36 cellular contexts compared by ENCODE assay signal in the genomic region with DNA sequence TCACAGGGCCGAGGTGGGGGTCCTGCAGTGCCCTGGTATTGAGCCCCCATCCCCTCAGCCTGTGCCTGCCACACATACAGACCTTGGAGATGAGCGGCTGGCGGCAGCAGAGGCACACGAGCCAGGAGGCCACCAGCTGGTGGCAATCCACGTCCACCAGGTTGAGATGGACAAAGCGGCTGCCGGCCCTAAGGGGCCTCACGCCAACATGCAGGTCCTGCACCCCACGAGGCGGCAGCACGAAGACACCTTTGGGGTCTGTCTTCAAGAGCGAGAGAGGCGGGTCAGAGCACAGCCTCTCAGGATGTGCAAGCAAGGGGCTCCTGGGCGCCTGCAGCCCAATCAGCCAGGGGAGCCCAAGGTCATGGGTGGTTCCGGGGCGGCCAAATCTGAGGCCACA.
"Had no signal": no experiment of that assay in that cellular context is flagged by ENCODE, and none has a peak within 500 bp of the region (broad histone marks: within the 10 kb centered on the region; RNA-seq: fewer than 3 reads in every experiment).

No MANE protein-coding gene starts in this region.

- H3K9me3 Mint-ChIP-seq: activated naive CD4-positive, alpha-beta T cell treated with anti-CD3 and anti-CD28 coated beads, Interleukin-2, amount 50 U/mL, for 24 hours; activated naive CD8-positive, alpha-beta T cell treated with anti-CD3 and anti-CD28 coated beads for 36 hours; activated T-cell treated with anti-CD3 and anti-CD28 coated beads, Interleukin-2, amount 50 U/mL, for 4 hours; central memory CD8-positive, alpha-beta T cell had no signal

- H3K4me1 ChIP-seq: adrenal gland, ascending aorta, body of pancreas, breast epithelium had no signal

- H3K27me3 ChIP-seq: adrenal gland, ascending aorta, body of pancreas, brain microvascular endothelial cell, breast epithelium, cardiac muscle cell had no signal

- H3K9me3 ChIP-seq: adrenal gland, ascending aorta, body of pancreas, breast epithelium had no signal

- H3K27ac Mint-ChIP-seq: activated naive CD4-positive, alpha-beta T cell treated with anti-CD3 and anti-CD28 coated beads for 36 hours; activated naive CD4-positive, alpha-beta T cell treated with anti-CD3 and anti-CD28 coated beads, Interleukin-2, amount 10 ng/mL, durations not matched to agents 7 days and 5 days; activated naive CD4-positive, alpha-beta T cell treated with anti-CD3 and anti-CD28 coated beads, Interleukin-2, amount 50 U/mL, for 24 hours; activated naive CD4-positive, alpha-beta T cell treated with anti-CD3 and anti-CD28 coated beads, Interleukin-2, amount 50 U/mL, for 72 hours; activated naive CD8-positive, alpha-beta T cell; activated naive CD8-positive, alpha-beta T cell treated with anti-CD3 and anti-CD28 coated beads for 36 hours; activated naive CD8-positive, alpha-beta T cell treated with anti-CD3 and anti-CD28 coated beads, Interleukin-2, amount 10 ng/mL, durations not matched to agents 7 days and 5 days; activated naive CD8-positive, alpha-beta T cell treated with anti-CD3 and anti-CD28 coated beads, Interleukin-2, amount 50 U/mL, for 24 hours; activated T-cell treated with anti-CD3 and anti-CD28 coated beads, Interleukin-2, amount 50 U/mL, for 24 hours; activated T-cell treated with anti-CD3 and anti-CD28 coated beads, Interleukin-2, amount 50 U/mL, for 72 hours; activated T-helper 1 cell treated with anti-CD3 and anti-CD28 coated beads, Interleukin-12 subunit alpha, Interleukin-12 subunit beta, Interleukin-2, Interleukin-4 antibody, amounts not matched to agents 30 ng/mL and 10 ng/mL and 1 ng/mL, durations not matched to agents 14 hours and 24 hours and 36 hours; activated T-helper 17 cell treated with anti-CD3 and anti-CD28 coated beads, Interleukin-2, amount 50 U/mL, for 72 hours; activated T-helper 2 cell treated with anti-CD3 and anti-CD28 coated beads, Interferon-gamma antibody, Interleukin-2, Interleukin-4, amounts not matched to agents 10 μg/mL and 5 μg/mL and 100 μg/mL, durations not matched to agents 14 hours and 24 hours and 36 hours; brain had no signal

- DNase-seq: activated effector memory CD4-positive, alpha-beta T cell treated with anti-CD3 and anti-CD28 coated beads, Interleukin-2, amount 50 U/mL, for 16 hours; activated gamma-delta T cell; activated gamma-delta T cell treated with Interleukin-2 at 50 U/mL for 16 hours; activated naive CD4-positive, alpha-beta T cell; activated naive CD4-positive, alpha-beta T cell treated with anti-CD3 and anti-CD28 coated beads for 36 hours; activated naive CD4-positive, alpha-beta T cell treated with anti-CD3 and anti-CD28 coated beads, Interleukin-2, amount 10 ng/mL, durations not matched to agents 7 days and 5 days; activated naive CD4-positive, alpha-beta T cell treated with anti-CD3 and anti-CD28 coated beads, Interleukin-2, amount 50 U/mL, for 16 hours; activated naive CD4-positive, alpha-beta T cell treated with Interleukin-2 at 50 U/mL for 16 hours; activated naive CD8-positive, alpha-beta T cell treated with anti-CD3 and anti-CD28 coated beads for 36 hours; activated naive CD8-positive, alpha-beta T cell treated with anti-CD3 and anti-CD28 coated beads, Interleukin-2, amount 10 ng/mL, durations not matched to agents 7 days and 5 days; activated naive CD8-positive, alpha-beta T cell treated with anti-CD3 and anti-CD28 coated beads, Interleukin-2, amount 50 U/mL, for 24 hours; activated T-cell treated with anti-CD3 and anti-CD28 coated beads, Interleukin-2, amount 50 U/mL, for 1 hour; activated T-cell treated with anti-CD3 and anti-CD28 coated beads, Interleukin-2, amount 50 U/mL, for 24 hours; activated T-cell treated with anti-CD3 and anti-CD28 coated beads, Interleukin-2, amount 50 U/mL, for 4 hours; activated T-cell treated with anti-CD3 and anti-CD28 coated beads, Interleukin-2, amount 50 U/mL, for 48 hours; activated T-cell treated with anti-CD3 and anti-CD28 coated beads, Interleukin-2, amount 50 U/mL, for 72 hours; adrenal gland; amniotic stem cell; amygdala; anterior cingulate cortex; aorta; body of pancreas; brain microvascular endothelial cell; central memory CD4-positive, alpha-beta T cell; cerebellar nuclear complex had no signal

- H3K4me1 Mint-ChIP-seq: activated naive CD4-positive, alpha-beta T cell treated with anti-CD3 and anti-CD28 coated beads, Interleukin-2, amount 10 ng/mL, durations not matched to agents 7 days and 5 days; activated naive CD4-positive, alpha-beta T cell treated with anti-CD3 and anti-CD28 coated beads, Interleukin-2, amount 50 U/mL, for 24 hours; activated naive CD8-positive, alpha-beta T cell treated with anti-CD3 and anti-CD28 coated beads for 36 hours; activated naive CD8-positive, alpha-beta T cell treated with anti-CD3 and anti-CD28 coated beads, Interleukin-2, amount 10 ng/mL, durations not matched to agents 7 days and 5 days; activated naive CD8-positive, alpha-beta T cell treated with anti-CD3 and anti-CD28 coated beads, Interleukin-2, amount 50 U/mL, for 24 hours; central memory CD8-positive, alpha-beta T cell had no signal

- H3K4me3 Mint-ChIP-seq: activated naive CD4-positive, alpha-beta T cell treated with anti-CD3 and anti-CD28 coated beads for 36 hours; activated naive CD4-positive, alpha-beta T cell treated with anti-CD3 and anti-CD28 coated beads, Interleukin-2, amount 10 ng/mL, durations not matched to agents 7 days and 5 days; activated naive CD4-positive, alpha-beta T cell treated with anti-CD3 and anti-CD28 coated beads, Interleukin-2, amount 50 U/mL, for 24 hours; activated naive CD8-positive, alpha-beta T cell; activated naive CD8-positive, alpha-beta T cell treated with anti-CD3 and anti-CD28 coated beads for 36 hours; activated naive CD8-positive, alpha-beta T cell treated with anti-CD3 and anti-CD28 coated beads, Interleukin-2, amount 10 ng/mL, durations not matched to agents 7 days and 5 days; activated naive CD8-positive, alpha-beta T cell treated with anti-CD3 and anti-CD28 coated beads, Interleukin-2, amount 50 U/mL, for 24 hours; activated T-cell treated with anti-CD3 and anti-CD28 coated beads, Interleukin-2, amount 50 U/mL, for 24 hours; activated T-cell treated with anti-CD3 and anti-CD28 coated beads, Interleukin-2, amount 50 U/mL, for 4 hours; activated T-cell treated with anti-CD3 and anti-CD28 coated beads, Interleukin-2, amount 50 U/mL, for 72 hours; activated T-helper 1 cell treated with anti-CD3 and anti-CD28 coated beads, Interleukin-12 subunit alpha, Interleukin-12 subunit beta, Interleukin-2, Interleukin-4 antibody, amounts not matched to agents 30 ng/mL and 10 ng/mL and 1 ng/mL, durations not matched to agents 14 hours and 24 hours and 36 hours; activated T-helper 17 cell treated with anti-CD3 and anti-CD28 coated beads, Interleukin-2, amount 50 U/mL, for 72 hours; brain; central memory CD8-positive, alpha-beta T cell had no signal

- H3K27ac ChIP-seq: adrenal gland, ascending aorta, body of pancreas, brain microvascular endothelial cell, breast epithelium, cardiac muscle cell had no signal

- H3K27me3 Mint-ChIP-seq: activated naive CD4-positive, alpha-beta T cell treated with anti-CD3 and anti-CD28 coated beads, Interleukin-2, amount 10 ng/mL, durations not matched to agents 7 days and 5 days; activated naive CD4-positive, alpha-beta T cell treated with anti-CD3 and anti-CD28 coated beads, Interleukin-2, amount 50 U/mL, for 24 hours; activated naive CD8-positive, alpha-beta T cell; activated naive CD8-positive, alpha-beta T cell treated with anti-CD3 and anti-CD28 coated beads for 36 hours; activated naive CD8-positive, alpha-beta T cell treated with anti-CD3 and anti-CD28 coated beads, Interleukin-2, amount 10 ng/mL, durations not matched to agents 7 days and 5 days; activated naive CD8-positive, alpha-beta T cell treated with anti-CD3 and anti-CD28 coated beads, Interleukin-2, amount 50 U/mL, for 24 hours; activated T-cell treated with anti-CD3 and anti-CD28 coated beads, Interleukin-2, amount 50 U/mL, for 24 hours; activated T-helper 17 cell treated with anti-CD3 and anti-CD28 coated beads, Interleukin-2, amount 50 U/mL, for 72 hours; central memory CD8-positive, alpha-beta T cell had no signal

- ATAC-seq: activated naive CD4-positive, alpha-beta T cell treated with anti-CD3 and anti-CD28 coated beads, Interleukin-2, amount 50 U/mL, for 72 hours; activated naive CD8-positive, alpha-beta T cell treated with anti-CD3 and anti-CD28 coated beads, Interleukin-2, amount 50 U/mL, for 24 hours; activated T-cell treated with anti-CD3 and anti-CD28 coated beads, Interleukin-2, amount 50 U/mL, for 4 hours; activated T-cell treated with anti-CD3 and anti-CD28 coated beads, Interleukin-2, amount 50 U/mL, for 72 hours; activated T-helper 17 cell treated with anti-CD3 and anti-CD28 coated beads, Interleukin-2, amount 50 U/mL, for 72 hours; body of pancreas had no signal

- H3K36me3 Mint-ChIP-seq: activated naive CD8-positive, alpha-beta T cell; activated naive CD8-positive, alpha-beta T cell treated with anti-CD3 and anti-CD28 coated beads for 36 hours had no signal

- H3K36me3 ChIP-seq: brain microvascular endothelial cell, breast epithelium, cardiac muscle cell had no signal

- H3K4me3 ChIP-seq: adrenal gland, ascending aorta, body of pancreas, breast epithelium, cardiac muscle cell had no signal
